8 cellular contexts compared by ENCODE assay signal in the genomic region with DNA sequence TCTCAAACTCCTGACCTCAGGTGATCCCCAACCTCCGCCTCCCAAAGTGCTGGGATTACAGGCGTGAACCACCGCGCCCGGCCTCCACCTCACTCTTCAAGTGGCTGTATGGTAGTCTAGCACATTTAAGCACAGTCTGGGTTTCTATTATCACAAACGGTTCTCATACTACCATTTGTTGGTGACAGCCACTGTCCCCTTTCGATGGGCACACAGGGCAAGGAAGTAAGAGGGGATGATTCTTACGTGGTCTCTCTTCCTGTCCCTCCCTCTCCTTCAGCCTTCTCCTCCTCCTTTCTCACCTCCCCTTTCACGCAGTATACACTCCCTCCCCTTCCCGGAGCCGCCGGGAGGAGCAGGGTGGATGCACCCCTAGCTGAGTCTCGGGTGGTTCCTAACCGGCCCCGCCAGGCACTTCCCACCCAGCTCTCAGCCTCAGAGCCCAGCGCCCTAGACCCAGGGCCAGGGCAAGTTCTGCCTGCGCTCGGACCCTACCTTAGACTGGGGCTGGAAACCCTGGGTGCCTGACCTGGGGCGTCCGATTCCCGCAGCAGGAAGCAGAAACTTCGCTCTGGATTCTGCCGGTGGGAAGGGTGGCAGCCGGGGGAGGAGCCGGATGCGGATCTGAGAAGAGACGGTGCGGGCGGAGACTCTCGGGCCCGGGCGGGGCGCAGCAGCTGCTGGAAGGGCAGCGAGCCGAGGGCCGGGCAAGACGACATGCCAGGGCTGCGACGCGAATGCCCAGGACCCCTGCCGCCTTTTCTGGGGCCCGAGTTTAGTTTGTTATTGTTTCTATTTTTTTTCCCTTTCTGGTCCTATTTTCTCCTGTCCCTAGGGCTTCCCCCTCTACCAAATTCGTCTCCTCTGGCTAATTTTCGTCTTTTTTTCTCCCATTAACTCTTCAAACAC. TPM values are rescaled to one million over a fixed set of nuclear protein-coding genes. Genes with fewer than 3 reads are reported as not detected.
DNase-seq lines count a peak whose midpoint lies in the region; ATAC-seq and TF ChIP-seq lines count a peak whose summit lies in the region.

TEP1 (minus strand) TSS at position 626 of the 909 bp plus-strand sequence. CDS start 5,062 bp downstream, outside the sequence.

- H3K4me3 ChIP-seq in GM12864 (ENCODE audit: low read depth, low read length) (peak within 1 kb of the TSS; percentile 83), transverse colon (peak within 1 kb of the TSS; percentile 65 to 93 (median 78))

- DNase-seq in GM12864 (ENCODE audit: low read depth) = no peak
- DNase-seq in NCI-H146 (lab: John Stamatoyannopoulos, UW) = peak; percentile 84
- peak; percentile 84 for DNase-seq in amniotic epithelial cell (ENCODE audit: low read depth)
- DNase-seq in left cardiac atrium = peak; percentile 94
- DNase-seq in posterior cingulate gyrus = peak; percentile 63 to 96 (median 80)
- peak; percentile 94 for DNase-seq in transverse colon

- H3K9me3 ChIP-seq in transverse colon = no peaks in the 10 kb centered on the region

- peak; percentile 97 for TF ChIP-seq POLR2A in transverse colon (IDR thresholded peaks at IDR 0.05)

- TF ChIP-seq EP300 in transverse colon (IDR thresholded peaks at IDR 0.05; ENCODE audit: low read depth) = no peak

- in situ Hi-C loops in transverse colon (cut with MboI; ENCODE audit: low pct_ligation_motif_present in 1 of 4, low pct_unique_long_range_greater_than_20kb in 1 of 4, low sequenced_read_pairs in 3 of 4) = loop anchor here in 2 of 4 donors (10.0 to 25.0 kb wide), 2 partner anchors 52 to 199 kb away; partner anchors contain the start of genes PIP4P1 (in 1 of the 2) and PNP (in 1 of the 2)

- H3K27me3 ChIP-seq in transverse colon = no peaks in the 10 kb centered on the region

- peaks cover 0 to 4% (median under 1%) of the 10 kb centered on the region in 4 donors for H3K36me3 ChIP-seq in transverse colon

- WGBS in transverse colon (ENCODE audit: low coverage in 1 of 2), 2 donors = 0% methylated on average over 13 to 38 of the region's 44 CpGs

- ATAC-seq in HG02763 (IDR thresholded peaks at IDR 0.05; ENCODE audit: unreplicated experiment) (peak; percentile 65), left cardiac atrium (peak; percentile 97)

- TF ChIP-seq CTCF in GM12864 (IDR thresholded peaks at IDR 0.05; ENCODE audit: low read depth, low read length, missing control alignments) (no peak), transverse colon (IDR thresholded peaks at IDR 0.05) (peak in 1 of 5 experiments; percentile 30)

- peak within 1 kb of the TSS; percentile 96 to 99 (median 98) for H3K27ac ChIP-seq in transverse colon

- peaks cover 4 to 52% (median 38%) of the 10 kb centered on the region in 4 donors for H3K4me1 ChIP-seq in transverse colon

- intact Hi-C loops in T-helper 1 cell treated with Interleukin-12 subunit alpha and Interleukin-12 subunit beta and Interleukin-4 antibody, amounts not matched to agents 30 ng/mL and 1 ng/mL, for 36 hours (cut with micrococcal nuclease) = loop anchor here (1.0 to 2.0 kb wide), 13 partner anchors 12 to 578 kb away; partner anchors contain the start of genes APEX1, CCNB1IP1, PARP2 and PIP4P1
- intact Hi-C loops in left cardiac atrium (cut with DNase I) = loop anchor here (2.0 to 5.0 kb wide), 4 partner anchors 42 to 269 kb away; partner anchors contain the start of genes APEX1 (in 1 of the 2), OSGEP (in 1 of the 2) and RNASE4 (in 1 of the 2)
- intact Hi-C loops in posterior cingulate gyrus (cut with DNase I) = loop anchor here (2.0 to 5.0 kb wide), 3 partner anchors 42 to 196 kb away; partner anchors contain the start of genes APEX1, OSGEP and PARP2
- intact Hi-C loops in transverse colon (cut with DNase I; ENCODE audit: low total_unique reads) = no loop called here

RNA-seq across cellular contexts. Expression of gene TEP1, which starts in this region (rescaled TPM):
- 43.3 and 45.9 TPM in 2 replicates for total RNA-seq in T-helper 1 cell treated with Interleukin-12 subunit alpha and Interleukin-12 subunit beta and Interleukin-4 antibody, amounts not matched to agents 30 ng/mL and 1 ng/mL, for 36 hours
- 10 to 100 TPM; 13.1 to 17.1 TPM for total RNA-seq in left cardiac atrium
- 100 to 1,000 TPM in 1 of 4 donors, 10 to 100 TPM in 3; 72.2 to 216 (median 79.9) TPM for total RNA-seq in transverse colon
